In the genomic region with DNA sequence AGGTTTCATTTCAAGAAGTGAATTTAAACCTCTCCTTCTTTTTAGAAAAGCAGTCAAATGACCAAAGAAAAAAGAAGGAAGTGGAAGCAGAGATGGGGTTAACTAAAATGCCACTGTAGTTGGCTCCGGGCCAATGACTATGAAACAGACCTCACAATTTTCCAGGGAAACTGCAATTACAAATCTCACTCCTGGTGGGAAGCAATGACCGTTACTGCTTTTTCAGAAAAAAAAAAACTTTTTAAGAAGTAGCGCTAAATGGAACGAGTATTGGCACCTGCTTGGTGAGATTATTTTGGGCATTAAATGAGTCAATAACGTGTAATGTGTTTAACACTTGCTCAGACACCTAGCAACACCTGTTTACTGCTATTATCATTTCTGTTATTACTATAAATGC, we compare ENCODE assay signal across 1 cellular context.
TF ChIP-seq lines count a peak whose summit lies in the region.

No MANE protein-coding gene starts in this region.

TF ChIP-seq in HepG2, 621 proteins besides CTCF, POLR2A, EP300 and RAD21:
- TF ChIP-seq MEIS1 (CRISPR knock-in tag; IDR thresholded peaks at IDR 0.05; ENCODE audit: borderline replicate concordance) (no peak), SMARCE1 (IDR thresholded peaks at IDR 0.05; ENCODE audit: borderline replicate concordance) (no peak), HNF4G (IDR thresholded peaks at IDR 0.05; ENCODE audit: borderline replicate concordance, low read depth, low read length) (no peak), HNF4G (CRISPR knock-in tag; IDR thresholded peaks at IDR 0.05; ENCODE audit: borderline replicate concordance, low read depth) (no peak), ZFX (CRISPR knock-in tag; IDR thresholded peaks at IDR 0.05; ENCODE audit: low read depth) (no peak), ZNF652 (CRISPR knock-in tag; IDR thresholded peaks at IDR 0.05; ENCODE audit: borderline replicate concordance, low read depth) (peak; percentile 76), FOXP1 (IDR thresholded peaks at IDR 0.05) (no peak), FOXP1 (CRISPR knock-in tag; IDR thresholded peaks at IDR 0.05) (no peak), ZBTB8A (CRISPR knock-in tag; IDR thresholded peaks at IDR 0.05; ENCODE audit: borderline replicate concordance, low read depth) (no peak)
